ENCODE assay signal across 1 cellular context in genomic region chr3:131026321-131027151, GRCh38.
TF ChIP-seq lines count a peak whose summit lies in the region.

TSS of gene ASTE1 (minus strand) at chr3:131026825. CDS start at chr3:131025306, 1,519 bp downstream.
TSS of gene NEK11 (plus strand) at chr3:131026877. CDS start at chr3:131029709, 2,832 bp downstream.

TF ChIP-seq in K562, 482 proteins besides CTCF, POLR2A, EP300 and RAD21 (continued from another document and continues in another):
- TF ChIP-seq MYC (IDR thresholded peaks at IDR 0.05; ENCODE audit: low read depth, low read length), result 0 out of 2 replicates have a peak, but pooled peaks have one; percentile 33
- no peak for TF ChIP-seq MYC (CRISPR knock-in tag; IDR thresholded peaks at IDR 0.05; ENCODE audit: borderline replicate concordance, low read depth)
- no peak for TF ChIP-seq KDM4B (IDR thresholded peaks at IDR 0.05; ENCODE audit: borderline replicate concordance in 2 of 2, low read depth in 1 of 2)
- no peak for TF ChIP-seq ZBTB8A (IDR thresholded peaks at IDR 0.05; ENCODE audit: partially characterized antibody)
- TF ChIP-seq MTA3 (IDR thresholded peaks at IDR 0.05; ENCODE audit: borderline replicate concordance), result peak; percentile 53; the same call in 1 of the 2 replicates
- TF ChIP-seq FUS (optimal IDR thresholded peaks at IDR 0.05; ENCODE audit: low read depth, low read length), result no peak
- no peak for TF ChIP-seq ZNF263 (CRISPR knock-in tag; IDR thresholded peaks at IDR 0.05; ENCODE audit: borderline replicate concordance)
- no peak for TF ChIP-seq XRCC4 (IDR thresholded peaks at IDR 0.05; ENCODE audit: extremely low read depth, insufficient read depth, insufficient read length)
- TF ChIP-seq ATF4 (CRISPR knock-in tag; IDR thresholded peaks at IDR 0.05), result no peak
- no peak; a peak in 1 of 4 replicates for TF ChIP-seq TEAD1 (CRISPR knock-in tag; IDR thresholded peaks at IDR 0.05)
- TF ChIP-seq MBD1 (CRISPR knock-in tag; IDR thresholded peaks at IDR 0.05), result no peak
- TF ChIP-seq ZNF24 (IDR thresholded peaks at IDR 0.05), result no peak
- TF ChIP-seq POLR2AphosphoS5 (IDR thresholded peaks at IDR 0.05; ENCODE audit: control insufficient read depth, insufficient read depth, low read depth, low read length), result peak; percentile 64
- no peak for TF ChIP-seq ETS1 (conservative IDR thresholded peaks at IDR 0.05; ENCODE audit: control insufficient read depth, low read depth, low read length)
- TF ChIP-seq FOXM1 (IDR thresholded peaks at IDR 0.05; ENCODE audit: low read depth), result no peak
- TF ChIP-seq FOXM1 (CRISPR knock-in tag; IDR thresholded peaks at IDR 0.05; ENCODE audit: low read depth), result no peak
- TF ChIP-seq ZNF354B (CRISPR knock-in tag; IDR thresholded peaks at IDR 0.05), result no peak
- TF ChIP-seq DNMT1 (IDR thresholded peaks at IDR 0.05), result no peak
- no peak for TF ChIP-seq ETV6 (IDR thresholded peaks at IDR 0.05; ENCODE audit: borderline replicate concordance in 1 of 2, low read depth in 2 of 2, low read length in 1 of 2)
- no peak for TF ChIP-seq ETV6 (CRISPR knock-in tag; IDR thresholded peaks at IDR 0.05; ENCODE audit: borderline replicate concordance)
- TF ChIP-seq SMARCE1 (IDR thresholded peaks at IDR 0.05), result peak; percentile 36; the same call in 1 of the 2 replicates
- TF ChIP-seq SP2 (IDR thresholded peaks at IDR 0.05; ENCODE audit: extremely low read depth, low read depth, low read length, poor library complexity, severe bottlenecking), result no peak
- TF ChIP-seq FOXK2 (conservative IDR thresholded peaks at IDR 0.05 in 1 of 2, IDR thresholded peaks at IDR 0.05 in 1 of 2; ENCODE audit: low read depth in 2 of 2), result peak in 1 of 2 experiments; percentile 32; a peak in 1 of 4 replicates
- TF ChIP-seq HDAC2 (IDR thresholded peaks at IDR 0.05), result peak; percentile 35; the same call in 1 of the 2 replicates
- peak in 1 of 2 experiments; percentile 43 for TF ChIP-seq AFF1 (IDR thresholded peaks at IDR 0.05; ENCODE audit: low read depth in 1 of 2, partially characterized antibody in 2 of 2)
- no peak for TF ChIP-seq TCF7 (IDR thresholded peaks at IDR 0.05; ENCODE audit: borderline replicate concordance)
- peak; percentile 79 for TF ChIP-seq RBM22 (IDR thresholded peaks at IDR 0.05; ENCODE audit: low read depth, low read length, poor library complexity, severe bottlenecking)
- TF ChIP-seq ZBTB40 (IDR thresholded peaks at IDR 0.05), result peak; percentile 87
- TF ChIP-seq ZBTB40 (CRISPR knock-in tag; IDR thresholded peaks at IDR 0.05), result no peak
- TF ChIP-seq HEY1 (CRISPR knock-in tag; IDR thresholded peaks at IDR 0.05; ENCODE audit: borderline replicate concordance), result no peak
- no peak for TF ChIP-seq TAL1 (IDR thresholded peaks at IDR 0.05)
- TF ChIP-seq E2F8 (IDR thresholded peaks at IDR 0.05; ENCODE audit: low read depth, partially characterized antibody), result peak; percentile 40
- no peak for TF ChIP-seq ZFPM2 (CRISPR knock-in tag; IDR thresholded peaks at IDR 0.05)
- no peak for TF ChIP-seq NCOA2 (IDR thresholded peaks at IDR 0.05; ENCODE audit: partially characterized antibody in 2 of 2)
- TF ChIP-seq KHSRP (IDR thresholded peaks at IDR 0.05), result no peak
- TF ChIP-seq BCL6 (CRISPR knock-in tag; IDR thresholded peaks at IDR 0.05), result no peak
- TF ChIP-seq PCBP2 (IDR thresholded peaks at IDR 0.05; ENCODE audit: low read depth, low read length, poor library complexity, severe bottlenecking), result no peak
- no peak for TF ChIP-seq GTF2E2 (tag; IDR thresholded peaks at IDR 0.05)
- no peak for TF ChIP-seq USF2 (CRISPR knock-in tag; IDR thresholded peaks at IDR 0.05)
- TF ChIP-seq ZBTB7A (IDR thresholded peaks at IDR 0.05; ENCODE audit: borderline replicate concordance, control insufficient read depth, low read depth, low read length), result no peak
- no peak for TF ChIP-seq CBX5 (IDR thresholded peaks at IDR 0.05; ENCODE audit: borderline replicate concordance, low read depth)
- no peak for TF ChIP-seq HOXB6 (CRISPR knock-in tag; IDR thresholded peaks at IDR 0.05; ENCODE audit: borderline replicate concordance)
- TF ChIP-seq POLR2G (IDR thresholded peaks at IDR 0.05; ENCODE audit: low read depth, low read length), result peak; percentile 86
- TF ChIP-seq ZNF124 (CRISPR knock-in tag; IDR thresholded peaks at IDR 0.05), result no peak
- TF ChIP-seq EP400 (IDR thresholded peaks at IDR 0.05), result peak; percentile 78
